Comparison of ENCODE assay signal across 12 cellular contexts in genomic region chr4:57055873-57056272, GRCh38. TPM values are rescaled to one million over a fixed set of nuclear protein-coding genes. Genes with fewer than 3 reads are reported as not detected.
DNase-seq lines count a peak whose midpoint lies in the region; ATAC-seq and TF ChIP-seq lines count a peak whose summit lies in the region.
"Had no signal": no experiment of that assay in that cellular context is flagged by ENCODE, and none has a peak within 500 bp of the region (broad histone marks: within the 10 kb centered on the region; RNA-seq: fewer than 3 reads in every experiment).

No MANE protein-coding gene starts in this region.

- H3K27me3 ChIP-seq in heart left ventricle (no peaks in the 10 kb centered on the region), muscle layer of colon (ENCODE audit: control insufficient read depth in 1 of 2, insufficient read depth in 2 of 2, low read length in 2 of 2) (no peaks in the 10 kb centered on the region), upper lobe of right lung (no peaks in the 10 kb centered on the region)
- H3K27me3 ChIP-seq: upper lobe of left lung had no signal

- DNase-seq in heart left ventricle (peak in 4 of 5 donors; percentile 44 to 65 (median 56)), upper lobe of right lung (no peak)
- no peak for DNase-seq in NK-92 treated with Interleukin-12 subunit alpha and Interleukin-12 subunit beta, amount 100 ng/mL, for 24 hours (lab: John Stamatoyannopoulos, UW)
- DNase-seq in stimulated activated naive CD4-positive, alpha-beta T cell treated with Interleukin-2 at 50 U/mL for 16 hours (lab: John Stamatoyannopoulos, UW) = no peak
- no peak for DNase-seq in effector CD8-positive, alpha-beta T cell (lab: John Stamatoyannopoulos, UW)
- DNase-seq: glutamatergic neuron, MV-4-11, NCI-H2171 treated with DMSO at 0.1 percent for 48 hours had no signal

- intact Hi-C loops in heart left ventricle (cut with DNase I) (loop anchor here in 2 of 10 donors (5.0 kb wide), 2 partner anchors 46 to 56 kb away; partner anchors contain the start of gene IGFBP7 (in 1 of the 2)), upper lobe of right lung (cut with DNase I) (no loop called here)

- TF ChIP-seq POLR2A in heart left ventricle (IDR thresholded peaks at IDR 0.05) = no peak

- no peak overlapping the region for H3K9ac ChIP-seq in muscle layer of colon (ENCODE audit: low read length)

- WGBS in heart left ventricle, 4 donors = 44 to 59% (median 56%) methylated on average over 14 of the region's 14 CpGs

- peaks cover 0 to 11% (median 3%) of the 10 kb centered on the region in 9 donors for H3K36me3 ChIP-seq in heart left ventricle
- H3K36me3 ChIP-seq in muscle layer of colon (ENCODE audit: insufficient read depth, low read length) = no peaks in the 10 kb centered on the region
- H3K36me3 ChIP-seq in upper lobe of right lung = no peaks in the 10 kb centered on the region
- H3K36me3 ChIP-seq: upper lobe of left lung had no signal

- H3K4me3 ChIP-seq in heart left ventricle (peak overlapping the region in 2 of 12 donors; percentile 12 to 16), muscle layer of colon (ENCODE audit: low read depth in 1 of 2, low read length in 2 of 2) (peak overlapping the region; percentile 14 to 21), upper lobe of right lung (no peak overlapping the region)
- H3K4me3 ChIP-seq: upper lobe of left lung had no signal

- H3K27ac ChIP-seq in heart left ventricle (peak overlapping the region; percentile 7 to 82 (median 68)), muscle layer of colon (ENCODE audit: low read depth, low read length) (peak overlapping the region; percentile 76), upper lobe of right lung (peak overlapping the region; percentile 48)
- H3K27ac ChIP-seq: VCaP had no signal

- H3K9me3 ChIP-seq in heart left ventricle (no peaks in the 10 kb centered on the region), muscle layer of colon (ENCODE audit: low read length) (no peaks in the 10 kb centered on the region), upper lobe of right lung (no peaks in the 10 kb centered on the region)
- H3K9me3 ChIP-seq: upper lobe of left lung had no signal

- TF ChIP-seq CTCF in heart left ventricle (IDR thresholded peaks at IDR 0.05) (no peak), upper lobe of right lung (IDR thresholded peaks at IDR 0.05) (no peak)

- peaks cover 10 to 94% (median 72%) of the 10 kb centered on the region in 12 donors for H3K4me1 ChIP-seq in heart left ventricle
- H3K4me1 ChIP-seq in muscle layer of colon (ENCODE audit: insufficient read depth, low read length) = peaks cover 45% of the 10 kb centered on the region
- H3K4me1 ChIP-seq in upper lobe of right lung = peaks cover 18% of the 10 kb centered on the region

- ATAC-seq in SK-N-SH treated with all-trans-retinoic acid at 6 μM for 48 hours = peak; percentile 49; the same call in 1 of the 3 replicates
- peak; percentile 45 to 78 (median 58) for ATAC-seq in heart left ventricle
- ATAC-seq in upper lobe of right lung = peak; percentile 7

TF ChIP-seq in SK-N-SH treated with all-trans-retinoic acid at 6 μM for 48 hours, 23 proteins besides CTCF, POLR2A, EP300 and RAD21:
- TF ChIP-seq CREB5 (CRISPR knock-in tag; IDR thresholded peaks at IDR 0.05; ENCODE audit: low read depth) = no peak
- TF ChIP-seq ZFP3 (CRISPR knock-in tag; IDR thresholded peaks at IDR 0.05) = no peak
- no peak for TF ChIP-seq ZNF8 (CRISPR knock-in tag; IDR thresholded peaks at IDR 0.05)
- TF ChIP-seq CSDC2 (CRISPR knock-in tag; IDR thresholded peaks at IDR 0.05) = no peak
- TF ChIP-seq ZC3H10 (CRISPR knock-in tag; IDR thresholded peaks at IDR 0.05) = no peak
- no peak for TF ChIP-seq CSRNP3 (CRISPR knock-in tag; IDR thresholded peaks at IDR 0.05)
- peak; percentile 87 for TF ChIP-seq ZNF70 (CRISPR knock-in tag; IDR thresholded peaks at IDR 0.05)
- TF ChIP-seq ISL1 (CRISPR knock-in tag; IDR thresholded peaks at IDR 0.05) = peak; percentile 71
- no peak for TF ChIP-seq SNAI2 (CRISPR knock-in tag; IDR thresholded peaks at IDR 0.05)
- TF ChIP-seq RARB (CRISPR knock-in tag; IDR thresholded peaks at IDR 0.05) = no peak
- no peak for TF ChIP-seq OSR1 (CRISPR knock-in tag; IDR thresholded peaks at IDR 0.05)
- TF ChIP-seq GLIS3 (CRISPR knock-in tag; IDR thresholded peaks at IDR 0.05) = no peak
- TF ChIP-seq PATZ1 (CRISPR knock-in tag; IDR thresholded peaks at IDR 0.05; ENCODE audit: borderline replicate concordance) = no peak
- no peak for TF ChIP-seq ZNF565 (CRISPR knock-in tag; conservative IDR thresholded peaks at IDR 0.05; ENCODE audit: low read depth)
- TF ChIP-seq ZFP30 (CRISPR knock-in tag; IDR thresholded peaks at IDR 0.05) = no peak
- peak; percentile 64 for TF ChIP-seq TCF4 (CRISPR knock-in tag; IDR thresholded peaks at IDR 0.05; ENCODE audit: borderline replicate concordance)

RNA-seq across cellular contexts. Expression of gene IGFBP7, which starts 54.3 kb away (rescaled TPM):
- total RNA-seq in heart left ventricle (1,000 to 10,000 TPM in 2 of 9 donors, 100 to 1,000 TPM in 7; 494 to 1,088 (median 585) TPM), upper lobe of right lung (661 TPM)
- 100 to 1,000 TPM; 458 to 857 TPM for polyA plus RNA-seq in heart left ventricle

Comparison
In these comparisons a context has a peak if more than half of its experiments do, and no peak if none do; other contexts are left out.
1. ATAC-seq: peak in every context shown above with its lines; median percentile 58 in heart left ventricle; 49 in SK-N-SH treated with all-trans-retinoic acid at 6 μM for 48 hours; 7 in upper lobe of right lung.
2. DNase-seq: peak in heart left ventricle (4 of 5); none in upper lobe of right lung (single experiment), NK-92 treated with Interleukin-12 subunit alpha and Interleukin-12 subunit beta, amount 100 ng/mL, for 24 hours (single experiment), stimulated activated naive CD4-positive, alpha-beta T cell treated with Interleukin-2 at 50 U/mL for 16 hours (single experiment) and effector CD8-positive, alpha-beta T cell (single experiment).
3. Peak in every context shown above with its lines, with median percentiles within 50 percentile points of each other: H3K27ac ChIP-seq.